In the genomic region with DNA sequence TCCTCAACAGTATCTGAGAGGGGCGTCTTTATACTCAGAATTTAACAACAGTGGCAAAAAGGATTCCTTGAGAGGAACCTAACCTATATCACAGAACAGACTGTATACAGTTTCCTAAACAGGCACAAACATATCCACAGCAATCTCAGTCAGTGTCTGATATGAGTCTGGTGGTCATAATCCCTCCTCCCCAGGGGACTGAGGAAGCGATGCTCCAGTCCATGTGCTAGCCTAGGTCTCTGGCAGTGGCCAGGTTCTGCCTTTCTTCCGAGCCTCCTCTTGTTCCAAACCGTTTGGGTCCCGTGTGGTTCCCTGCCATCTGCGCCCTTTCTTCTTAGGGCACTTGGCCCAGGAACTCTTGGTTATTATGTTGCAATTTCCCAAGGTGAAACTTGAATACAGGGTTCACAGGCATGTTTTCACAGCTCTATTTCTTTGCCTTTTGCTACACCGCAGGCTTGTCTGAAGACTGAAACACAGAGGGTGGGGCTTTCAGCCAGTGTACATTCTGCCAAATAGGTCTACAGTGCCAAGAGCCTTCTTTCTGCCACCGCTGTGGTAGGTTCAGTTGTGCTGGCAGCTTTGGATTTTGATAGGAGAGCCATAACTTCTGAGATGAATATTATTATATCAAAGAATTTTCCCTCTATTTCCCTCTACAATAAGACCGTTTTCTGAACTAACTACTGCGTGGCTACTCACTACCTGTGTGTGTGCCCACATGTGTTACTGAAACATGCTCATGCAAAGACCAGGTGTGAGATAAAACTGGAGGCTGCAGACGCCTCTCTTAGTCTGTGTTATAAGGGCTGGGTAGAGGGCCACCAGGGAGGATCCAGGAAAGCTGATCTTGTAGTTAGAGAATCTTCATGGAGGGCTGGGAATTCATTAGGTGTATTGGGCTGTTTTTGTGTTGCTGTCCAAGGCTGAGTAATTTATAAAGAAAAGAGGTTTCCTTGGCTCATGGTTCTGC, we compare ENCODE assay signal across 17 cellular contexts.
A peak's percentile ranks its signal among the peaks of the same experiment; 100 is the strongest.
DNase-seq lines count a peak whose midpoint lies in the region; ATAC-seq, FAIRE-seq and TF ChIP-seq lines count a peak whose summit lies in the region.
"Had no signal": no experiment of that assay in that cellular context is flagged by ENCODE, and none has a peak within 500 bp of the region (broad histone marks: within the 10 kb centered on the region; RNA-seq: fewer than 3 reads in every experiment).

No MANE protein-coding gene starts in this region.

- H2AFZ ChIP-seq in neuronal stem cell (ENCODE audit: low read length) = peak overlapping the region; percentile 59
- H2AFZ ChIP-seq in GM23338 = no peak overlapping the region

- no peaks in the 10 kb centered on the region for H3K79me1 ChIP-seq in neuronal stem cell (ENCODE audit: low read depth, low read length)

- TF ChIP-seq EP300 in tibial nerve (IDR thresholded peaks at IDR 0.05) = peak in 1 of 2 donors; percentile 41

- H3K36me3 ChIP-seq in bronchial epithelial cell (ENCODE audit: control insufficient read depth, insufficient read depth, low read length) = no peaks in the 10 kb centered on the region
- no peaks in the 10 kb centered on the region for H3K36me3 ChIP-seq in neuronal stem cell (replicated peaks in 1 of 2; ENCODE audit: control insufficient read depth in 2 of 2, insufficient read depth in 2 of 2, low read length in 2 of 2)
- no peaks in the 10 kb centered on the region for H3K36me3 ChIP-seq in tibial nerve
- H3K36me3 ChIP-seq in GM23338 (ENCODE audit: insufficient read depth) = no peaks in the 10 kb centered on the region
- H3K36me3 ChIP-seq: WERI-Rb-1 had no signal

- 0 out of 2 replicates have a peak, but pooled peaks cover 3% of the 10 kb centered on the region for H3K9me2 ChIP-seq in GM23338 (ENCODE audit: insufficient read depth)

- FAIRE-seq in bronchial epithelial cell (lab: Jason Lieb, UNC) = peak; percentile 43

- no peak overlapping the region for H2BK5ac ChIP-seq in neuronal stem cell (ENCODE audit: low read length)

- H2BK12ac ChIP-seq in neuronal stem cell (ENCODE audit: low read length) = no peak overlapping the region

- H3K4me3 ChIP-seq in bronchial epithelial cell (ENCODE audit: low read depth, low read length) (no peak overlapping the region), neuronal stem cell (ENCODE audit: low read length in 2 of 2) (no peak overlapping the region), tibial nerve (no peak overlapping the region), GM23338 (no peak overlapping the region)
- H3K4me3 ChIP-seq: mucosa of descending colon had no signal

- H3K27me3 ChIP-seq in bronchial epithelial cell (ENCODE audit: control insufficient read depth, insufficient read depth, low read length) (no peaks in the 10 kb centered on the region), neuronal stem cell (ENCODE audit: control insufficient read depth in 3 of 3, insufficient read depth in 3 of 3, low read depth in 1 of 3, low read length in 3 of 3) (no peaks in the 10 kb centered on the region), tibial nerve (no peaks in the 10 kb centered on the region), GM23338 (ENCODE audit: insufficient read depth) (no peaks in the 10 kb centered on the region)

- no peak overlapping the region for H3K18ac ChIP-seq in neuronal stem cell (ENCODE audit: low read length)

- intact Hi-C loops in left ventricle myocardium superior (cut with micrococcal nuclease) = loop anchor here (10.0 kb wide), 1 partner anchor 47 kb away; no protein-coding TSS in a partner anchor

- WGBS in neuronal stem cell (ENCODE audit: extremely low coverage in 2 of 2, insufficient read length in 2 of 2, insufficient replicate concordance in 1 of 2), 2 donors = no CpG with 5 or more reads among the region's 11 CpGs
- 72 to 76% methylated on average over 11 of the region's 11 CpGs for WGBS in tibial nerve, 2 donors

- peaks cover 4 to 15% of the 10 kb centered on the region in 2 donors for H3K9me3 ChIP-seq in neuronal stem cell (replicated peaks in 1 of 2; ENCODE audit: control insufficient read depth in 2 of 2, insufficient read depth in 1 of 2, low read depth in 1 of 2, low read length in 2 of 2)
- peaks cover 0 to 10% (median 0%) of the 10 kb centered on the region in 4 donors for H3K9me3 ChIP-seq in tibial nerve
- H3K9me3 ChIP-seq: mucosa of descending colon had no signal

- no peaks in the 10 kb centered on the region for H3K4me1 ChIP-seq in neuronal stem cell (ENCODE audit: control insufficient read depth in 2 of 2, insufficient read depth in 1 of 2, low read depth in 1 of 2, low read length in 2 of 2)
- H3K4me1 ChIP-seq in tibial nerve = peaks cover 0 to 34% (median under 1%) of the 10 kb centered on the region in 4 donors
- H3K4me1 ChIP-seq in GM23338 (ENCODE audit: insufficient read depth) = no peaks in the 10 kb centered on the region

- DNase-seq in bronchial epithelial cell (ENCODE audit: low read depth) (peak; percentile 53), left ventricle myocardium superior (no peak), neuronal stem cell (ENCODE audit: low spot score) (no peak), tibial nerve (ENCODE audit: low spot score in 2 of 2) (no peak), GM23338 (ENCODE audit: low spot score) (no peak), LoVo (ENCODE audit: low spot score) (no peak), RPMI8226 (no peak), DMS 273 (lab: John Stamatoyannopoulos, UW; ENCODE audit: unreplicated experiment) (no peak)
- DNase-seq: activated gamma-delta T cell treated with Interleukin-2 at 50 U/mL for 16 hours; effector CD8-positive, alpha-beta T cell; foreskin melanocyte; mucosa of descending colon; NCI-H187; NCI-H524; stimulated activated CD4-positive, alpha-beta T cell treated with anti-CD3 and anti-CD28 coated beads, Interleukin-2, amount 100 ng/mL, for 24 hours; trophoblast cell; WERI-Rb-1 had no signal

- H2BK15ac ChIP-seq in neuronal stem cell (ENCODE audit: low read length) = no peak overlapping the region

- H4K20me1 ChIP-seq in GM23338 (replicated peaks; ENCODE audit: insufficient read depth) = no peaks in the 10 kb centered on the region

- H2AK5ac ChIP-seq in neuronal stem cell (ENCODE audit: low read depth, low read length) = no peak overlapping the region

- no peak overlapping the region for H3K9ac ChIP-seq in neuronal stem cell (ENCODE audit: low read depth, low read length, poor library complexity)

- no peak overlapping the region for H3K4me2 ChIP-seq in neuronal stem cell (ENCODE audit: insufficient read depth, low read length, poor library complexity, severe bottlenecking)
- no peak overlapping the region for H3K4me2 ChIP-seq in GM23338

- no peaks in the 10 kb centered on the region for H3K27me3 Mint-ChIP-seq in GM23338 (ENCODE audit: insufficient read depth, low read depth, poor library complexity)

- no peak for TF ChIP-seq POLR2A in tibial nerve (IDR thresholded peaks at IDR 0.05)

- TF ChIP-seq CTCF in bronchial epithelial cell (IDR thresholded peaks at IDR 0.05; ENCODE audit: insufficient read depth, low read length, severe bottlenecking) (no peak), tibial nerve (IDR thresholded peaks at IDR 0.05) (no peak), GM23338 (conservative IDR thresholded peaks at IDR 0.05; ENCODE audit: low read depth in 2 of 2) (no peak)

- H3K27ac ChIP-seq in neuronal stem cell (replicated peaks; ENCODE audit: low read length) (no peak overlapping the region), tibial nerve (peak overlapping the region; percentile 31 to 77 (median 69)), GM23338 (ENCODE audit: low read depth) (no peak overlapping the region)
- H3K27ac ChIP-seq: WERI-Rb-1 had no signal

- H4K91ac ChIP-seq in neuronal stem cell (ENCODE audit: low read depth, low read length, poor library complexity) = no peak overlapping the region

- H3K23ac ChIP-seq in neuronal stem cell (ENCODE audit: low read depth, low read length, poor library complexity) = no peak overlapping the region

- H4K8ac ChIP-seq in neuronal stem cell (ENCODE audit: low read depth, low read length) = no peak overlapping the region

- no peaks in the 10 kb centered on the region for H3K79me2 ChIP-seq in GM23338 (replicated peaks; ENCODE audit: insufficient read depth)

- H3K4ac ChIP-seq in neuronal stem cell (ENCODE audit: low read length) = no peak overlapping the region

- H3K4me1 Mint-ChIP-seq in GM23338 = no peaks in the 10 kb centered on the region

- H3K36me3 Mint-ChIP-seq in GM23338 (ENCODE audit: low read depth) = peaks cover 10% of the 10 kb centered on the region; the same call in 1 of the 3 replicates

- H3K14ac ChIP-seq in neuronal stem cell (ENCODE audit: low read length) = no peak overlapping the region

- no peak overlapping the region for H3K27ac Mint-ChIP-seq in GM23338

- no peak overlapping the region for H2BK120ac ChIP-seq in neuronal stem cell (ENCODE audit: low read depth, low read length)

- ATAC-seq in left ventricle myocardium superior (peak; percentile 30), GM23338 (no peak)

- no peak overlapping the region for H3K4me3 Mint-ChIP-seq in GM23338

- H3F3A ChIP-seq in GM23338 (replicated peaks; ENCODE audit: low read depth) = no peaks in the 10 kb centered on the region

- H3K9me3 Mint-ChIP-seq in GM23338 = peaks cover 13% of the 10 kb centered on the region; the same call in 2 of the 3 replicates

TF ChIP-seq in GM23338, 12 proteins besides CTCF, POLR2A, EP300 and RAD21 (continues in another document):
- TF ChIP-seq NANOG (IDR thresholded peaks at IDR 0.05; ENCODE audit: borderline replicate concordance) = no peak
- no peak for TF ChIP-seq EZH2phosphoT487 (IDR thresholded peaks at IDR 0.05; ENCODE audit: unreplicated experiment)
- no peak for TF ChIP-seq STAT1 (IDR thresholded peaks at IDR 0.05; ENCODE audit: unreplicated experiment)
- no peak for TF ChIP-seq EZH2 (IDR thresholded peaks at IDR 0.05; ENCODE audit: low read depth, unreplicated experiment)
- no peak for TF ChIP-seq CREB1 (CRISPR knock-in tag; IDR thresholded peaks at IDR 0.05; ENCODE audit: low read depth)
- TF ChIP-seq JUNB (IDR thresholded peaks at IDR 0.05; ENCODE audit: unreplicated experiment) = no peak

Comparison
In these comparisons a context has a peak if more than half of its experiments do, and no peak if none do; other contexts are left out.
1. H3K27ac ChIP-seq: peak in tibial nerve (4 of 4); none in neuronal stem cell (single experiment) and GM23338 (single experiment).